Comparison of ENCODE assay signal across 40 cellular contexts in genomic region chr7:48355346-48355745, GRCh38.
"Had no signal": no experiment of that assay in that cellular context is flagged by ENCODE, and none has a peak within 500 bp of the region (broad histone marks: within the 10 kb centered on the region; RNA-seq: fewer than 3 reads in every experiment).

No MANE protein-coding gene starts in this region.

- H3K4me1 Mint-ChIP-seq: activated naive CD4-positive, alpha-beta T cell treated with anti-CD3 and anti-CD28 coated beads, Interleukin-2, amount 10 ng/mL, durations not matched to agents 7 days and 5 days; activated naive CD4-positive, alpha-beta T cell treated with anti-CD3 and anti-CD28 coated beads, Interleukin-2, amount 50 U/mL, for 24 hours; activated naive CD8-positive, alpha-beta T cell treated with anti-CD3 and anti-CD28 coated beads for 36 hours; activated naive CD8-positive, alpha-beta T cell treated with anti-CD3 and anti-CD28 coated beads, Interleukin-2, amount 10 ng/mL, durations not matched to agents 7 days and 5 days; activated naive CD8-positive, alpha-beta T cell treated with anti-CD3 and anti-CD28 coated beads, Interleukin-2, amount 50 U/mL, for 24 hours; activated T-helper 17 cell treated with anti-CD3 and anti-CD28 coated beads, Interleukin-2, amount 50 U/mL, for 72 hours; brain; central memory CD8-positive, alpha-beta T cell had no signal

- H3K9me3 Mint-ChIP-seq: activated naive CD4-positive, alpha-beta T cell treated with anti-CD3 and anti-CD28 coated beads for 36 hours; activated naive CD4-positive, alpha-beta T cell treated with anti-CD3 and anti-CD28 coated beads, Interleukin-2, amount 10 ng/mL, durations not matched to agents 7 days and 5 days; activated naive CD4-positive, alpha-beta T cell treated with anti-CD3 and anti-CD28 coated beads, Interleukin-2, amount 50 U/mL, for 24 hours; activated naive CD4-positive, alpha-beta T cell treated with anti-CD3 and anti-CD28 coated beads, Interleukin-2, amount 50 U/mL, for 72 hours; activated naive CD8-positive, alpha-beta T cell treated with anti-CD3 and anti-CD28 coated beads for 36 hours; activated naive CD8-positive, alpha-beta T cell treated with anti-CD3 and anti-CD28 coated beads, Interleukin-2, amount 10 ng/mL, durations not matched to agents 7 days and 5 days; activated naive CD8-positive, alpha-beta T cell treated with anti-CD3 and anti-CD28 coated beads, Interleukin-2, amount 50 U/mL, for 24 hours; activated T-cell treated with anti-CD3 and anti-CD28 coated beads, Interleukin-2, amount 50 U/mL, for 24 hours; activated T-cell treated with anti-CD3 and anti-CD28 coated beads, Interleukin-2, amount 50 U/mL, for 72 hours; activated T-helper 1 cell treated with anti-CD3 and anti-CD28 coated beads, Interleukin-12 subunit alpha, Interleukin-12 subunit beta, Interleukin-2, Interleukin-4 antibody, amounts not matched to agents 30 ng/mL and 10 ng/mL and 1 ng/mL, durations not matched to agents 14 hours and 24 hours and 36 hours; activated T-helper 2 cell treated with anti-CD3 and anti-CD28 coated beads, Interferon-gamma antibody, Interleukin-2, Interleukin-4, amounts not matched to agents 10 μg/mL and 5 μg/mL and 100 μg/mL, durations not matched to agents 14 hours and 24 hours and 36 hours; brain; central memory CD8-positive, alpha-beta T cell had no signal

- H3K27me3 Mint-ChIP-seq: activated naive CD4-positive, alpha-beta T cell treated with anti-CD3 and anti-CD28 coated beads, Interleukin-2, amount 10 ng/mL, durations not matched to agents 7 days and 5 days; activated naive CD4-positive, alpha-beta T cell treated with anti-CD3 and anti-CD28 coated beads, Interleukin-2, amount 50 U/mL, for 24 hours; activated naive CD8-positive, alpha-beta T cell; activated naive CD8-positive, alpha-beta T cell treated with anti-CD3 and anti-CD28 coated beads for 36 hours; activated naive CD8-positive, alpha-beta T cell treated with anti-CD3 and anti-CD28 coated beads, Interleukin-2, amount 10 ng/mL, durations not matched to agents 7 days and 5 days; activated naive CD8-positive, alpha-beta T cell treated with anti-CD3 and anti-CD28 coated beads, Interleukin-2, amount 50 U/mL, for 24 hours; activated T-cell treated with anti-CD3 and anti-CD28 coated beads, Interleukin-2, amount 50 U/mL, for 24 hours; brain; central memory CD8-positive, alpha-beta T cell had no signal

- H3K9me3 ChIP-seq: adrenal gland, ascending aorta, body of pancreas, breast epithelium had no signal

- H3K27ac Mint-ChIP-seq: activated naive CD4-positive, alpha-beta T cell treated with anti-CD3 and anti-CD28 coated beads for 36 hours; activated naive CD4-positive, alpha-beta T cell treated with anti-CD3 and anti-CD28 coated beads, Interleukin-2, amount 10 ng/mL, durations not matched to agents 7 days and 5 days; activated naive CD4-positive, alpha-beta T cell treated with anti-CD3 and anti-CD28 coated beads, Interleukin-2, amount 50 U/mL, for 24 hours; activated naive CD4-positive, alpha-beta T cell treated with anti-CD3 and anti-CD28 coated beads, Interleukin-2, amount 50 U/mL, for 72 hours; activated naive CD8-positive, alpha-beta T cell; activated naive CD8-positive, alpha-beta T cell treated with anti-CD3 and anti-CD28 coated beads, Interleukin-2, amount 10 ng/mL, durations not matched to agents 7 days and 5 days; activated naive CD8-positive, alpha-beta T cell treated with anti-CD3 and anti-CD28 coated beads, Interleukin-2, amount 50 U/mL, for 24 hours; activated T-cell treated with anti-CD3 and anti-CD28 coated beads, Interleukin-2, amount 50 U/mL, for 24 hours; activated T-cell treated with anti-CD3 and anti-CD28 coated beads, Interleukin-2, amount 50 U/mL, for 72 hours; activated T-helper 1 cell treated with anti-CD3 and anti-CD28 coated beads, Interleukin-12 subunit alpha, Interleukin-12 subunit beta, Interleukin-2, Interleukin-4 antibody, amounts not matched to agents 30 ng/mL and 10 ng/mL and 1 ng/mL, durations not matched to agents 14 hours and 24 hours and 36 hours; activated T-helper 17 cell treated with anti-CD3 and anti-CD28 coated beads, Interleukin-2, amount 50 U/mL, for 72 hours; activated T-helper 2 cell treated with anti-CD3 and anti-CD28 coated beads, Interferon-gamma antibody, Interleukin-2, Interleukin-4, amounts not matched to agents 10 μg/mL and 5 μg/mL and 100 μg/mL, durations not matched to agents 14 hours and 24 hours and 36 hours; brain had no signal

- H3K27ac ChIP-seq: adrenal gland, ascending aorta, body of pancreas, brain microvascular endothelial cell, breast epithelium, cardiac muscle cell had no signal

- DNase-seq: activated effector memory CD4-positive, alpha-beta T cell treated with anti-CD3 and anti-CD28 coated beads, Interleukin-2, amount 50 U/mL, for 16 hours; activated effector memory CD4-positive, alpha-beta T cell treated with Interleukin-2 at 50 U/mL for 16 hours; activated gamma-delta T cell; activated gamma-delta T cell treated with Interleukin-2 at 50 U/mL for 16 hours; activated naive CD4-positive, alpha-beta T cell; activated naive CD4-positive, alpha-beta T cell treated with anti-CD3 and anti-CD28 coated beads for 36 hours; activated naive CD4-positive, alpha-beta T cell treated with anti-CD3 and anti-CD28 coated beads, Interleukin-2, amount 10 ng/mL, durations not matched to agents 7 days and 5 days; activated naive CD4-positive, alpha-beta T cell treated with anti-CD3 and anti-CD28 coated beads, Interleukin-2, amount 50 U/mL, for 16 hours; activated naive CD4-positive, alpha-beta T cell treated with Interleukin-2 at 50 U/mL for 16 hours; activated naive CD8-positive, alpha-beta T cell treated with anti-CD3 and anti-CD28 coated beads for 36 hours; activated naive CD8-positive, alpha-beta T cell treated with anti-CD3 and anti-CD28 coated beads, Interleukin-2, amount 10 ng/mL, durations not matched to agents 7 days and 5 days; activated naive CD8-positive, alpha-beta T cell treated with anti-CD3 and anti-CD28 coated beads, Interleukin-2, amount 50 U/mL, for 24 hours; activated T-cell treated with anti-CD3 and anti-CD28 coated beads for 4 hours; activated T-cell treated with anti-CD3 and anti-CD28 coated beads, Interleukin-2, amount 50 U/mL, for 1 hour; activated T-cell treated with anti-CD3 and anti-CD28 coated beads, Interleukin-2, amount 50 U/mL, for 24 hours; activated T-cell treated with anti-CD3 and anti-CD28 coated beads, Interleukin-2, amount 50 U/mL, for 48 hours; activated T-cell treated with anti-CD3 and anti-CD28 coated beads, Interleukin-2, amount 50 U/mL, for 72 hours; adrenal gland; amniotic stem cell; amygdala; anterior cingulate cortex; aorta; body of pancreas; brain microvascular endothelial cell; caudate nucleus; central memory CD4-positive, alpha-beta T cell; cerebellar nuclear complex had no signal

- H3K4me3 ChIP-seq: adrenal gland, ascending aorta, body of pancreas, breast epithelium, cardiac muscle cell had no signal

- H3K4me1 ChIP-seq: adrenal gland, ascending aorta, body of pancreas, breast epithelium had no signal

- ATAC-seq: activated naive CD4-positive, alpha-beta T cell treated with anti-CD3 and anti-CD28 coated beads, Interleukin-2, amount 50 U/mL, for 72 hours; activated naive CD8-positive, alpha-beta T cell treated with anti-CD3 and anti-CD28 coated beads, Interleukin-2, amount 50 U/mL, for 24 hours; activated T-cell treated with anti-CD3 and anti-CD28 coated beads, Interleukin-2, amount 50 U/mL, for 72 hours; activated T-helper 17 cell treated with anti-CD3 and anti-CD28 coated beads, Interleukin-2, amount 50 U/mL, for 72 hours; body of pancreas had no signal

- H3K36me3 Mint-ChIP-seq: activated naive CD4-positive, alpha-beta T cell treated with anti-CD3 and anti-CD28 coated beads, Interleukin-2, amount 10 ng/mL, durations not matched to agents 7 days and 5 days; activated naive CD4-positive, alpha-beta T cell treated with anti-CD3 and anti-CD28 coated beads, Interleukin-2, amount 50 U/mL, for 24 hours; activated naive CD4-positive, alpha-beta T cell treated with anti-CD3 and anti-CD28 coated beads, Interleukin-2, amount 50 U/mL, for 72 hours; activated naive CD8-positive, alpha-beta T cell; activated naive CD8-positive, alpha-beta T cell treated with anti-CD3 and anti-CD28 coated beads for 36 hours; activated naive CD8-positive, alpha-beta T cell treated with anti-CD3 and anti-CD28 coated beads, Interleukin-2, amount 10 ng/mL, durations not matched to agents 7 days and 5 days; brain had no signal

- H3K4me3 Mint-ChIP-seq: activated naive CD4-positive, alpha-beta T cell treated with anti-CD3 and anti-CD28 coated beads for 36 hours; activated naive CD4-positive, alpha-beta T cell treated with anti-CD3 and anti-CD28 coated beads, Interleukin-2, amount 10 ng/mL, durations not matched to agents 7 days and 5 days; activated naive CD4-positive, alpha-beta T cell treated with anti-CD3 and anti-CD28 coated beads, Interleukin-2, amount 50 U/mL, for 24 hours; activated naive CD8-positive, alpha-beta T cell; activated naive CD8-positive, alpha-beta T cell treated with anti-CD3 and anti-CD28 coated beads for 36 hours; activated naive CD8-positive, alpha-beta T cell treated with anti-CD3 and anti-CD28 coated beads, Interleukin-2, amount 10 ng/mL, durations not matched to agents 7 days and 5 days; activated naive CD8-positive, alpha-beta T cell treated with anti-CD3 and anti-CD28 coated beads, Interleukin-2, amount 50 U/mL, for 24 hours; activated T-cell treated with anti-CD3 and anti-CD28 coated beads, Interleukin-2, amount 50 U/mL, for 24 hours; activated T-cell treated with anti-CD3 and anti-CD28 coated beads, Interleukin-2, amount 50 U/mL, for 72 hours; activated T-helper 1 cell treated with anti-CD3 and anti-CD28 coated beads, Interleukin-12 subunit alpha, Interleukin-12 subunit beta, Interleukin-2, Interleukin-4 antibody, amounts not matched to agents 30 ng/mL and 10 ng/mL and 1 ng/mL, durations not matched to agents 14 hours and 24 hours and 36 hours; activated T-helper 17 cell treated with anti-CD3 and anti-CD28 coated beads, Interleukin-2, amount 50 U/mL, for 72 hours; brain; central memory CD8-positive, alpha-beta T cell had no signal

- H3K27me3 ChIP-seq: adrenal gland, ascending aorta, body of pancreas, brain microvascular endothelial cell, breast epithelium, cardiac muscle cell had no signal

- H3K36me3 ChIP-seq: adrenal gland, ascending aorta, brain microvascular endothelial cell, breast epithelium, cardiac muscle cell had no signal

- FAIRE-seq: astrocyte, bronchial epithelial cell had no signal
